In the genomic region with DNA sequence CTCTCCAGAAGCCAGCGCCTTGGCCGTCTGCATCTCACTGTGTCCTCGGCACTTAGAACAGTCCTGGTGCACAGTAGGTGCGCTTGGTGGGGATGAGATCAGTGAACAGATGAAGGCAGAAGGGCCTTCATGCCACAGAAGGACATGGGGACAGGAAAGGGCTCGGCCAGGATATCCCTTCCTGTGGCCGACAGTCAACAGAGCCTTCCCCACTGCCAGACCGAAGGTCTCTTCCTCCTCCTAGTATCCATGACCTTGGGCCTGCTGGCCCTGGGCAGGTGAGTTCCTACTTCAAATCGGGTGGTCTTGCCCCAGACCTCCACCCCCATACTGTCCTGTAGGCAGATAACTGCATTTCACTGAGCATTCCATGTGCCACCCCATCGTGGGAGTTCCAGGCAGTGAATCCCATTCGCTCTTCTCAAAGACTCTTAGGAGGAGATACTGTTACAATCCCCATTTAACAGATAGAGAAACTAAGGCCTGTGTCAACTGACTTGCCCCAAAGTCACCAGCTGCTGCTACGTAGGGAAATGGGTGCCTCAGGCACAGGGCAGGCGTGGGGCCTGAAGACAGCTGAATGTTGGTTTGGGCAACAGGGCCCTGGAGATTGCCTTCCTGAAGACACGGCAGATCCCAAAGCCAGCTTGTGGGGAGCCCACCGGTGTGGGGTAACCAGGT, we compare ENCODE assay signal across 15 cellular contexts.
"Had no signal": no experiment of that assay in that cellular context is flagged by ENCODE, and none has a peak within 500 bp of the region (broad histone marks: within the 10 kb centered on the region; RNA-seq: fewer than 3 reads in every experiment).

No MANE protein-coding gene starts in this region.

- H3K4me3 ChIP-seq: ascending aorta, colonic mucosa, heart left ventricle, lung, SK-N-MC had no signal

- H3K4me3 Mint-ChIP-seq: activated naive CD4-positive, alpha-beta T cell treated with anti-CD3 and anti-CD28 coated beads for 36 hours; activated naive CD8-positive, alpha-beta T cell treated with anti-CD3 and anti-CD28 coated beads, Interleukin-2, amount 50 U/mL, for 24 hours; activated T-helper 17 cell treated with anti-CD3 and anti-CD28 coated beads, Interleukin-2, amount 50 U/mL, for 72 hours had no signal

- DNase-seq: activated CD4-positive, alpha-beta T cell treated with anti-CD3 and anti-CD28 coated beads, Interleukin-2, amount 50 U/mL, for 1 hour; activated naive CD4-positive, alpha-beta T cell treated with anti-CD3 and anti-CD28 coated beads for 36 hours; activated naive CD8-positive, alpha-beta T cell treated with anti-CD3 and anti-CD28 coated beads, Interleukin-2, amount 50 U/mL, for 24 hours; colonic mucosa; foreskin melanocyte; heart left ventricle; stimulated activated CD4-positive, alpha-beta T cell treated with anti-CD3 and anti-CD28 coated beads, Interleukin-4, amount 100 ng/mL, for 4 hours; stimulated activated CD8-positive, alpha-beta memory T cell treated with anti-CD3 and anti-CD28 coated beads, Interleukin-4, amount 100 ng/mL, for 48 hours; stimulated activated naive CD8-positive, alpha-beta T cell treated with anti-CD3 and anti-CD28 coated beads, Interleukin-15, Interleukin-2, amounts not matched to agents 100 U/mL and 50 U/mL, for 24 hours; T-helper 9 cell; trophoblast cell had no signal

- ATAC-seq: activated naive CD8-positive, alpha-beta T cell treated with anti-CD3 and anti-CD28 coated beads, Interleukin-2, amount 50 U/mL, for 24 hours; activated T-helper 17 cell treated with anti-CD3 and anti-CD28 coated beads, Interleukin-2, amount 50 U/mL, for 72 hours; heart left ventricle; stimulated activated naive CD8-positive, alpha-beta T cell treated with anti-CD3 and anti-CD28 coated beads, Interleukin-15, Interleukin-2, amounts not matched to agents 100 U/mL and 50 U/mL, for 24 hours had no signal

- H3K27ac Mint-ChIP-seq: activated naive CD4-positive, alpha-beta T cell treated with anti-CD3 and anti-CD28 coated beads for 36 hours; activated naive CD8-positive, alpha-beta T cell treated with anti-CD3 and anti-CD28 coated beads, Interleukin-2, amount 50 U/mL, for 24 hours; activated T-helper 17 cell treated with anti-CD3 and anti-CD28 coated beads, Interleukin-2, amount 50 U/mL, for 72 hours had no signal

- H3K27ac ChIP-seq: ascending aorta, colonic mucosa, heart left ventricle, SK-N-MC had no signal

- H3K9me3 Mint-ChIP-seq: activated naive CD4-positive, alpha-beta T cell treated with anti-CD3 and anti-CD28 coated beads for 36 hours; activated naive CD8-positive, alpha-beta T cell treated with anti-CD3 and anti-CD28 coated beads, Interleukin-2, amount 50 U/mL, for 24 hours; activated T-helper 17 cell treated with anti-CD3 and anti-CD28 coated beads, Interleukin-2, amount 50 U/mL, for 72 hours had no signal

- H3K36me3 ChIP-seq: ascending aorta, colonic mucosa, heart left ventricle had no signal

- H3K9me3 ChIP-seq: ascending aorta, colonic mucosa, heart left ventricle had no signal

- H3K27me3 ChIP-seq: ascending aorta, colonic mucosa had no signal
